8 cellular contexts compared by ENCODE assay signal in genomic region chrX:50691820-50692219, GRCh38.
DNase-seq lines count a peak whose midpoint lies in the region; ATAC-seq, FAIRE-seq and TF ChIP-seq lines count a peak whose summit lies in the region.

No MANE protein-coding gene starts in this region.

- SMC1A ChIA-PET in GM12878 (lab: Charles Lee; ENCODE audit: uncharacterized antibody, unreplicated experiment) = interaction anchor here (0.7 to 1.2 kb wide), 4 partner anchors 10 to 769 kb away, joined by 3 to 4 read pairs (median 4); no protein-coding TSS in a partner anchor

- H4K20me1 ChIP-seq in GM12878 (ENCODE audit: control insufficient read depth, insufficient read depth) = no peaks in the 10 kb centered on the region

- peak; percentile 71 for TF ChIP-seq RAD21 in GM12878 (IDR thresholded peaks at IDR 0.05; ENCODE audit: insufficient read depth, low read depth, low read length)

- 1% methylated on average over 5 of the region's 5 CpGs for WGBS in GM12878 (ENCODE audit: insufficient coverage, insufficient replicate concordance, low lambda C conversion rate, missing lambda C conversion rate)
- 21% methylated on average over 5 of the region's 5 CpGs; no CpG with 5 or more reads in 1 of the 2 donors for WGBS in transverse colon (ENCODE audit: low coverage in 1 of 2), 2 donors

- H3K36me3 ChIP-seq in GM12878 (ENCODE audit: control insufficient read depth in 2 of 2, insufficient read depth in 2 of 2, low read length in 1 of 2) (no peaks in the 10 kb centered on the region), kidney epithelial cell (ENCODE audit: control insufficient read depth, insufficient read depth, low read length) (no peaks in the 10 kb centered on the region), transverse colon (no peaks in the 10 kb centered on the region)

- POLR2A ChIA-PET in GM12878 (lab: Charles Lee) = no interaction called here

- DNase-seq in DMS 273 (lab: John Stamatoyannopoulos, UW; ENCODE audit: unreplicated experiment) (peak; percentile 78), NCI-H526 (lab: John Stamatoyannopoulos, UW) (peak; percentile 16 to 66), GM12878 (ENCODE audit: low read depth, low spot score) (no peak), kidney epithelial cell (ENCODE audit: low read depth) (no peak), transverse colon (no peak)
- no peak for DNase-seq in activated naive CD4-positive, alpha-beta T cell (lab: John Stamatoyannopoulos, UW)

- RAD21 ChIA-PET in GM12878 (lab: Charles Lee; ENCODE audit: unreplicated experiment) = no interaction called here

- no peak overlapping the region for H3K4me3 ChIP-seq in GM12878
- H3K4me3 ChIP-seq in kidney epithelial cell (ENCODE audit: low read depth, low read length) = no peak overlapping the region
- no peak overlapping the region for H3K4me3 ChIP-seq in transverse colon

- TF ChIP-seq CTCF in GM12878 (IDR thresholded peaks at IDR 0.05 in 2 of 3, conservative IDR thresholded peaks at IDR 0.05 in 1 of 3; ENCODE audit: control insufficient read depth in 2 of 3, extremely low read depth in 1 of 3, insufficient read depth in 1 of 3, low read depth in 3 of 3, low read length in 3 of 3) (peak; percentile 52 to 65 (median 57); a peak in 5 of 6 replicates), kidney epithelial cell (IDR thresholded peaks at IDR 0.05; ENCODE audit: insufficient read depth, low read length, poor library complexity, severe bottlenecking) (peak; percentile 45), transverse colon (IDR thresholded peaks at IDR 0.05) (peak; percentile 49 to 65 (median 60))

- no peaks in the 10 kb centered on the region for H3K9me3 ChIP-seq in GM12878 (replicated peaks; ENCODE audit: control insufficient read depth, insufficient read depth, low read length)
- no peaks in the 10 kb centered on the region for H3K9me3 ChIP-seq in transverse colon

- no peak for TF ChIP-seq POLR2A in GM12878 (IDR thresholded peaks at IDR 0.05; ENCODE audit: low read depth, low read length)
- TF ChIP-seq POLR2A in transverse colon (IDR thresholded peaks at IDR 0.05) = no peak

- no peaks in the 10 kb centered on the region for H3K27me3 ChIP-seq in GM12878 (replicated peaks in 1 of 2; ENCODE audit: control insufficient read depth in 2 of 2, insufficient read depth in 2 of 2, low read length in 1 of 2)
- H3K27me3 ChIP-seq in kidney epithelial cell (ENCODE audit: control insufficient read depth, insufficient read depth, low read length) = no peaks in the 10 kb centered on the region
- H3K27me3 ChIP-seq in transverse colon = no peaks in the 10 kb centered on the region

- TF ChIP-seq EP300 in GM12878 (IDR thresholded peaks at IDR 0.05; ENCODE audit: borderline replicate concordance in 1 of 2, control insufficient read depth in 1 of 2, low read depth in 2 of 2, low read length in 2 of 2) (no peak), transverse colon (IDR thresholded peaks at IDR 0.05; ENCODE audit: low read depth) (no peak)

- no peak overlapping the region for H3K4me2 ChIP-seq in GM12878 (ENCODE audit: control insufficient read depth, insufficient read depth)

- peak; percentile 27 for FAIRE-seq in GM12878 (lab: Jason Lieb, UNC)

- CTCF ChIA-PET in GM12878 (lab: Yijun Ruan, JAX) = interaction anchor here (0.6 to 1.9 kb wide), 19 partner anchors 9 to 769 kb away, joined by 3 to 23 read pairs (median 4); no protein-coding TSS in a partner anchor

- H2AFZ ChIP-seq in GM12878 (ENCODE audit: control insufficient read depth, low read depth, low read length) = no peak overlapping the region

- H3K27ac ChIP-seq in GM12878 (ENCODE audit: control insufficient read depth, insufficient read depth) (no peak overlapping the region), transverse colon (no peak overlapping the region)

- no peak overlapping the region for H3K9ac ChIP-seq in GM12878 (ENCODE audit: control insufficient read depth, insufficient read depth, low read length)

- peak; percentile 90 for ATAC-seq in GM18861 (IDR thresholded peaks at IDR 0.05; ENCODE audit: unreplicated experiment)
- ATAC-seq in HG03025 (IDR thresholded peaks at IDR 0.05; ENCODE audit: low FRiP score, unreplicated experiment) = peak; percentile 90
- ATAC-seq in GM12878 = peak; percentile 98

- no peaks in the 10 kb centered on the region for H3K79me2 ChIP-seq in GM12878 (ENCODE audit: control insufficient read depth, insufficient read depth, low read length)

- in situ Hi-C loops in GM12878 (cut with MboI) = loop anchor here (25.0 kb wide), 1 partner anchor 745 kb away; no protein-coding TSS in a partner anchor
- in situ Hi-C loops in transverse colon (cut with MboI; ENCODE audit: low pct_ligation_motif_present in 1 of 4, low pct_unique_long_range_greater_than_20kb in 1 of 4, low sequenced_read_pairs in 3 of 4) = no loop called here

- H3K4me1 ChIP-seq in GM12878 (ENCODE audit: control insufficient read depth, insufficient read depth, low read length) (no peaks in the 10 kb centered on the region), transverse colon (no peaks in the 10 kb centered on the region)

- BruUV-seq in GM12878 (replicated peaks; lab: Mats Ljungman, UMichigan) = no TSS peak

- intact Hi-C loops in GM12878 (cut with micrococcal nuclease; ENCODE audit: unreplicated experiment) (loop anchor here (1.0 to 5.0 kb wide), 4 partner anchors 211 to 1570 kb away; no protein-coding TSS in a partner anchor), transverse colon (cut with DNase I; ENCODE audit: low total_unique reads) (no loop called here)

TF ChIP-seq in GM12878, 131 proteins besides CTCF, POLR2A, EP300 and RAD21:
- TF ChIP-seq MTA2 (IDR thresholded peaks at IDR 0.05; ENCODE audit: low read depth) (no peak), RB1 (IDR thresholded peaks at IDR 0.05; ENCODE audit: borderline replicate concordance) (0 out of 2 replicates have a peak, but pooled peaks have one; percentile 19), ZNF207 (IDR thresholded peaks at IDR 0.05; ENCODE audit: borderline replicate concordance) (no peak), ZNF217 (IDR thresholded peaks at IDR 0.05) (no peak), PML (IDR thresholded peaks at IDR 0.05; ENCODE audit: low read length) (no peak), SIN3A (IDR thresholded peaks at IDR 0.05; ENCODE audit: low read depth, low read length) (no peak), NFYA (IDR thresholded peaks at IDR 0.05; ENCODE audit: borderline replicate concordance, low read depth, low read length) (no peak), NR2F1 (conservative IDR thresholded peaks at IDR 0.05) (no peak), REST (IDR thresholded peaks at IDR 0.05; ENCODE audit: low read depth, low read length) (no peak), ATF2 (IDR thresholded peaks at IDR 0.05; ENCODE audit: low read length) (peak; percentile 29; the same call in 1 of the 2 replicates), ATF7 (IDR thresholded peaks at IDR 0.05; ENCODE audit: low read depth) (peak; percentile 79), SMC3 (IDR thresholded peaks at IDR 0.05; ENCODE audit: borderline replicate concordance, low read length) (peak; percentile 39; the same call in 1 of the 2 replicates), NR2C2 (IDR thresholded peaks at IDR 0.05; ENCODE audit: borderline replicate concordance, control insufficient read depth, insufficient read length, low read depth) (no peak), YY1 (IDR thresholded peaks at IDR 0.05; ENCODE audit: low read depth, low read length) (0 out of 2 replicates have a peak, but pooled peaks have one; percentile 24)

Comparison
In these comparisons a context has a peak if more than half of its experiments do, and no peak if none do; other contexts are left out.
1. DNase-seq: peak in DMS 273 (single experiment) and NCI-H526 (2 of 2); none in GM12878 (single experiment), kidney epithelial cell (single experiment), transverse colon (single experiment) and activated naive CD4-positive, alpha-beta T cell (0 of 4).
2. Peak in every context shown above with its lines, with median percentiles within 50 percentile points of each other: ATAC-seq and CTCF ChIP-seq.